In genomic region chr1:217805792-217806191, GRCh38 we compare ENCODE assay signal across 31 cellular contexts.
"Had no signal": no experiment of that assay in that cellular context is flagged by ENCODE, and none has a peak within 500 bp of the region (broad histone marks: within the 10 kb centered on the region; RNA-seq: fewer than 3 reads in every experiment).

No MANE protein-coding gene starts in this region.

- DNase-seq: activated effector memory CD4-positive, alpha-beta T cell treated with anti-CD3 and anti-CD28 coated beads, Interleukin-2, amount 50 U/mL, for 16 hours; activated effector memory CD4-positive, alpha-beta T cell treated with Interleukin-2 at 50 U/mL for 16 hours; activated gamma-delta T cell; activated gamma-delta T cell treated with Interleukin-2 at 50 U/mL for 16 hours; activated naive CD4-positive, alpha-beta T cell; activated naive CD4-positive, alpha-beta T cell treated with anti-CD3 and anti-CD28 coated beads for 36 hours; activated naive CD4-positive, alpha-beta T cell treated with anti-CD3 and anti-CD28 coated beads, Interleukin-2, amount 10 ng/mL, durations not matched to agents 7 days and 5 days; activated naive CD4-positive, alpha-beta T cell treated with anti-CD3 and anti-CD28 coated beads, Interleukin-2, amount 50 U/mL, for 16 hours; activated naive CD4-positive, alpha-beta T cell treated with Interleukin-2 at 50 U/mL for 16 hours; activated naive CD8-positive, alpha-beta T cell treated with anti-CD3 and anti-CD28 coated beads for 36 hours; activated naive CD8-positive, alpha-beta T cell treated with anti-CD3 and anti-CD28 coated beads, Interleukin-2, amount 10 ng/mL, durations not matched to agents 7 days and 5 days; activated naive CD8-positive, alpha-beta T cell treated with anti-CD3 and anti-CD28 coated beads, Interleukin-2, amount 50 U/mL, for 24 hours; activated T-cell treated with anti-CD3 and anti-CD28 coated beads, Interleukin-2, amount 50 U/mL, for 1 hour; activated T-cell treated with anti-CD3 and anti-CD28 coated beads, Interleukin-2, amount 50 U/mL, for 24 hours; activated T-cell treated with anti-CD3 and anti-CD28 coated beads, Interleukin-2, amount 50 U/mL, for 4 hours; activated T-cell treated with anti-CD3 and anti-CD28 coated beads, Interleukin-2, amount 50 U/mL, for 48 hours; activated T-cell treated with anti-CD3 and anti-CD28 coated beads, Interleukin-2, amount 50 U/mL, for 72 hours; adrenal gland; amniotic stem cell; amygdala; anterior cingulate cortex; aorta; body of pancreas; brain microvascular endothelial cell; caudate nucleus; central memory CD4-positive, alpha-beta T cell; cerebellar nuclear complex had no signal

- H3K4me3 ChIP-seq: adrenal gland, ascending aorta, body of pancreas, cardiac muscle cell had no signal

- H3K4me1 ChIP-seq: adrenal gland, ascending aorta, body of pancreas had no signal

- ATAC-seq: activated naive CD4-positive, alpha-beta T cell treated with anti-CD3 and anti-CD28 coated beads, Interleukin-2, amount 50 U/mL, for 72 hours; activated naive CD8-positive, alpha-beta T cell treated with anti-CD3 and anti-CD28 coated beads, Interleukin-2, amount 50 U/mL, for 24 hours; activated T-cell treated with anti-CD3 and anti-CD28 coated beads, Interleukin-2, amount 50 U/mL, for 4 hours; activated T-cell treated with anti-CD3 and anti-CD28 coated beads, Interleukin-2, amount 50 U/mL, for 72 hours; activated T-helper 17 cell treated with anti-CD3 and anti-CD28 coated beads, Interleukin-2, amount 50 U/mL, for 72 hours; body of pancreas had no signal

- H3K27ac ChIP-seq: adrenal gland, ascending aorta, body of pancreas, brain microvascular endothelial cell, cardiac muscle cell had no signal

- H3K36me3 ChIP-seq: adrenal gland, ascending aorta, brain microvascular endothelial cell, cardiac muscle cell had no signal

- H3K27me3 ChIP-seq: adrenal gland, ascending aorta, body of pancreas, brain microvascular endothelial cell, cardiac muscle cell had no signal

- H3K9me3 ChIP-seq: adrenal gland, ascending aorta, body of pancreas had no signal
